ENCODE assay signal across 8 cellular contexts in genomic region chr12:4353785-4354208, GRCh38. TPM values are rescaled to one million over a fixed set of nuclear protein-coding genes. Genes with fewer than 3 reads are reported as not detected.
DNase-seq lines count a peak whose midpoint lies in the region; ATAC-seq and TF ChIP-seq lines count a peak whose summit lies in the region.

No MANE protein-coding gene starts in this region.

- H3K9me2 ChIP-seq in hepatocyte (replicated peaks; ENCODE audit: insufficient read depth): no peaks in the 10 kb centered on the region

- no peaks in the 10 kb centered on the region for H3K4me1 ChIP-seq in hepatocyte (ENCODE audit: insufficient read depth)

- no peak overlapping the region for H3K27ac ChIP-seq in hepatocyte

- H3K36me3 Mint-ChIP-seq in activated T-cell treated with anti-CD3 and anti-CD28 coated beads, Interleukin-2, amount 50 U/mL, for 72 hours (ENCODE audit: insufficient read depth in 2 of 2): peaks cover 0 to 5% of the 10 kb centered on the region in 2 donors
- peaks cover 55% of the 10 kb centered on the region for H3K36me3 Mint-ChIP-seq in stimulated activated effector memory CD8-positive, alpha-beta T cell treated with anti-CD3 and anti-CD28 coated beads, Interleukin-12 subunit alpha, Interleukin-12 subunit beta, amount 100 ng/mL, for 72 hours

- peak; percentile 64 to 81 for ATAC-seq in activated T-cell treated with anti-CD3 and anti-CD28 coated beads, Interleukin-2, amount 50 U/mL, for 72 hours (replicated peaks in 1 of 2)
- peak; percentile 72 for ATAC-seq in stimulated activated effector memory CD8-positive, alpha-beta T cell treated with anti-CD3 and anti-CD28 coated beads, Interleukin-12 subunit alpha, Interleukin-12 subunit beta, amount 100 ng/mL, for 72 hours
- no peak for ATAC-seq in GM18909 (IDR thresholded peaks at IDR 0.05; ENCODE audit: poor library complexity, unreplicated experiment)

- H3K9me3 Mint-ChIP-seq in activated T-cell treated with anti-CD3 and anti-CD28 coated beads, Interleukin-2, amount 50 U/mL, for 72 hours: peaks cover 0 to 2% of the 10 kb centered on the region in 2 donors
- no peaks in the 10 kb centered on the region for H3K9me3 Mint-ChIP-seq in stimulated activated effector memory CD8-positive, alpha-beta T cell treated with anti-CD3 and anti-CD28 coated beads, Interleukin-12 subunit alpha, Interleukin-12 subunit beta, amount 100 ng/mL, for 72 hours

- H4K20me1 ChIP-seq in hepatocyte (ENCODE audit: insufficient read depth, poor library complexity, severe bottlenecking): no peaks in the 10 kb centered on the region

- H3K4me3 Mint-ChIP-seq in activated T-cell treated with anti-CD3 and anti-CD28 coated beads, Interleukin-2, amount 50 U/mL, for 72 hours: no peak overlapping the region
- no peak overlapping the region for H3K4me3 Mint-ChIP-seq in stimulated activated effector memory CD8-positive, alpha-beta T cell treated with anti-CD3 and anti-CD28 coated beads, Interleukin-12 subunit alpha, Interleukin-12 subunit beta, amount 100 ng/mL, for 72 hours

- no peak overlapping the region for H3K4me2 ChIP-seq in hepatocyte

- DNase-seq in NCI-H2081 (lab: John Stamatoyannopoulos, UW): peak; percentile 5 to 11
- DNase-seq in activated T-cell treated with anti-CD3 and anti-CD28 coated beads, Interleukin-2, amount 50 U/mL, for 72 hours: peak; percentile 34 to 44
- peak; percentile 31 for DNase-seq in hepatocyte (ENCODE audit: low spot score)
- no peak for DNase-seq in stimulated activated effector memory CD8-positive, alpha-beta T cell treated with anti-CD3 and anti-CD28 coated beads, Interleukin-12 subunit alpha, Interleukin-12 subunit beta, amount 100 ng/mL, for 72 hours (ENCODE audit: low spot score in 2 of 2)
- no peak for DNase-seq in midbrain (lab: John Stamatoyannopoulos, UW)
- no peak for DNase-seq in COR-L47 (lab: John Stamatoyannopoulos, UW)

- WGBS in hepatocyte (ENCODE audit: low lambda C conversion rate, missing lambda C conversion rate): 87% methylated on average over 3 of the region's 4 CpGs

- H3K27me3 Mint-ChIP-seq in activated T-cell treated with anti-CD3 and anti-CD28 coated beads, Interleukin-2, amount 50 U/mL, for 72 hours (ENCODE audit: low read depth): no peaks in the 10 kb centered on the region

- no peak overlapping the region for H2AFZ ChIP-seq in hepatocyte

- peaks cover 6% of the 10 kb centered on the region for H3K4me1 Mint-ChIP-seq in activated T-cell treated with anti-CD3 and anti-CD28 coated beads, Interleukin-2, amount 50 U/mL, for 72 hours (ENCODE audit: low read depth)
- H3K4me1 Mint-ChIP-seq in stimulated activated effector memory CD8-positive, alpha-beta T cell treated with anti-CD3 and anti-CD28 coated beads, Interleukin-12 subunit alpha, Interleukin-12 subunit beta, amount 100 ng/mL, for 72 hours: peaks cover 14% of the 10 kb centered on the region

- H3K79me2 ChIP-seq in hepatocyte: no peaks in the 10 kb centered on the region

- TF ChIP-seq CTCF in GM12872 (IDR thresholded peaks at IDR 0.05; ENCODE audit: insufficient read depth, low read depth, low read length): peak; percentile 48; the same call in 2 of the 3 replicates
- TF ChIP-seq CTCF in hepatocyte (IDR thresholded peaks at IDR 0.05; ENCODE audit: poor library complexity): peak; percentile 35

- no peaks in the 10 kb centered on the region for H3K36me3 ChIP-seq in hepatocyte (replicated peaks; ENCODE audit: insufficient read depth, low read depth)

- H3K27ac Mint-ChIP-seq in activated T-cell treated with anti-CD3 and anti-CD28 coated beads, Interleukin-2, amount 50 U/mL, for 72 hours: no peak overlapping the region
- H3K27ac Mint-ChIP-seq in stimulated activated effector memory CD8-positive, alpha-beta T cell treated with anti-CD3 and anti-CD28 coated beads, Interleukin-12 subunit alpha, Interleukin-12 subunit beta, amount 100 ng/mL, for 72 hours: peak overlapping the region; percentile 75

- H3K4me3 ChIP-seq in hepatocyte: no peak overlapping the region

- H3K27me3 ChIP-seq in hepatocyte: no peaks in the 10 kb centered on the region

- no peaks in the 10 kb centered on the region for H3K9me3 ChIP-seq in hepatocyte (ENCODE audit: low read depth)

RNA-seq across cellular contexts. Expression of gene FGF23, which starts 25.7 kb away (rescaled TPM):
- total RNA-seq in activated T-cell treated with anti-CD3 and anti-CD28 coated beads, Interleukin-2, amount 50 U/mL, for 72 hours: not detected
- total RNA-seq in hepatocyte: 2.6 and 3.1 TPM in 2 replicates
- 0.46 and 1.8 TPM in 2 replicates for polyA plus RNA-seq in hepatocyte

RNA-seq across cellular contexts. Expression of gene TIGAR, which starts 32.8 kb away (rescaled TPM):
- 10 to 100 TPM; 16.1 to 22.5 TPM for total RNA-seq in activated T-cell treated with anti-CD3 and anti-CD28 coated beads, Interleukin-2, amount 50 U/mL, for 72 hours
- 6.9 and 7.9 TPM in 2 replicates for total RNA-seq in hepatocyte
- 9.8 and 12.3 TPM in 2 replicates for polyA plus RNA-seq in hepatocyte

Comparison
In these comparisons a context has a peak if more than half of its experiments do, and no peak if none do; other contexts are left out.
1. DNase-seq: peak in NCI-H2081 (2 of 2), activated T-cell treated with anti-CD3 and anti-CD28 coated beads, Interleukin-2, amount 50 U/mL, for 72 hours (2 of 2) and hepatocyte (single experiment); none in stimulated activated effector memory CD8-positive, alpha-beta T cell treated with anti-CD3 and anti-CD28 coated beads, Interleukin-12 subunit alpha, Interleukin-12 subunit beta, amount 100 ng/mL, for 72 hours (0 of 2), midbrain (single experiment) and COR-L47 (single experiment).